In genomic region chr1:105072446-105072845, GRCh38 we compare ENCODE assay signal across 20 cellular contexts.
A peak's percentile ranks its signal among the peaks of the same experiment; 100 is the strongest.
DNase-seq lines count a peak whose midpoint lies in the region; ATAC-seq, FAIRE-seq and TF ChIP-seq lines count a peak whose summit lies in the region.
"Had no signal": no experiment of that assay in that cellular context is flagged by ENCODE, and none has a peak within 500 bp of the region (broad histone marks: within the 10 kb centered on the region; RNA-seq: fewer than 3 reads in every experiment).

No MANE protein-coding gene starts in this region.

- H3K4me3 Mint-ChIP-seq in neural progenitor cell (no peak overlapping the region), endodermal cell (no peak overlapping the region)
- H3K4me3 Mint-ChIP-seq: B cell; CD4-positive, alpha-beta memory T cell; H9 had no signal

- H3F3A ChIP-seq in neural progenitor cell (ENCODE audit: low read depth), result no peaks in the 10 kb centered on the region

- peak overlapping the region; percentile 65 for H2AFZ ChIP-seq in neural progenitor cell (replicated peaks)

- no peak for ATAC-seq in GM21526 (IDR thresholded peaks at IDR 0.05; ENCODE audit: low FRiP score, unreplicated experiment)

- H3K36me3 ChIP-seq in bronchial epithelial cell (ENCODE audit: control insufficient read depth, insufficient read depth, low read length) (no peaks in the 10 kb centered on the region), neural progenitor cell (no peaks in the 10 kb centered on the region), endodermal cell (ENCODE audit: control insufficient read depth, insufficient read depth, low read length) (no peaks in the 10 kb centered on the region)

- H3K9me3 Mint-ChIP-seq in neural progenitor cell (no peaks in the 10 kb centered on the region), endodermal cell (peaks cover under 1% of the 10 kb centered on the region)

- H3K4me1 Mint-ChIP-seq in neural progenitor cell (no peaks in the 10 kb centered on the region), endodermal cell (no peaks in the 10 kb centered on the region)
- H3K4me1 Mint-ChIP-seq: B cell; CD4-positive, alpha-beta memory T cell; H9 had no signal

- no peaks in the 10 kb centered on the region for H3K79me2 ChIP-seq in neural progenitor cell (ENCODE audit: low read depth)

- H3K9ac ChIP-seq in neural progenitor cell (no peak overlapping the region), endodermal cell (ENCODE audit: extremely low read depth, low read length, poor library complexity, severe bottlenecking) (no peak overlapping the region)

- peak; percentile 21 for DNase-seq in H4 (ENCODE audit: low spot score)
- peak; percentile 11 for DNase-seq in M059J (ENCODE audit: low read depth)
- peak; percentile 72 for DNase-seq in bronchial epithelial cell (ENCODE audit: low read depth)
- no peak for DNase-seq in neural progenitor cell (ENCODE audit: low spot score)
- no peak for DNase-seq in amygdala (lab: John Stamatoyannopoulos, UW)
- DNase-seq in endodermal cell, result no peak
- DNase-seq: CD4-positive, alpha-beta memory T cell; COR-L47; DMS153; DND-41; GDM1 had no signal

- H3K27me3 ChIP-seq in bronchial epithelial cell (ENCODE audit: control insufficient read depth, insufficient read depth, low read length) (no peaks in the 10 kb centered on the region), neural progenitor cell (no peaks in the 10 kb centered on the region), endodermal cell (ENCODE audit: control insufficient read depth, insufficient read depth, low read length, poor library complexity, severe bottlenecking) (no peaks in the 10 kb centered on the region)

- H3K36me3 Mint-ChIP-seq in neural progenitor cell (no peaks in the 10 kb centered on the region), endodermal cell (ENCODE audit: low read depth) (no peaks in the 10 kb centered on the region)
- H3K36me3 Mint-ChIP-seq: CD4-positive, alpha-beta memory T cell had no signal

- no peaks in the 10 kb centered on the region for H3K27me3 Mint-ChIP-seq in neural progenitor cell (ENCODE audit: insufficient read depth, low read depth)
- H3K27me3 Mint-ChIP-seq in endodermal cell (ENCODE audit: insufficient read depth), result no peaks in the 10 kb centered on the region
- H3K27me3 Mint-ChIP-seq: B cell; CD4-positive, alpha-beta memory T cell had no signal

- no peaks in the 10 kb centered on the region for H4K20me1 ChIP-seq in neural progenitor cell (ENCODE audit: low read depth)

- peak; percentile 6 for TF ChIP-seq CTCF in bronchial epithelial cell (IDR thresholded peaks at IDR 0.05; ENCODE audit: insufficient read depth, low read length, severe bottlenecking)
- no peak for TF ChIP-seq CTCF in neural progenitor cell (IDR thresholded peaks at IDR 0.05)
- no peak for TF ChIP-seq CTCF in endodermal cell (conservative IDR thresholded peaks at IDR 0.05)

- WGBS in endodermal cell (ENCODE audit: insufficient coverage in 1 of 2, insufficient read length in 1 of 2), 2 experiments, result 95% methylated on average over 3 of the region's 3 CpGs; no CpG with 5 or more reads in 1 of the 2 experiments

- H3K27ac Mint-ChIP-seq in neural progenitor cell (no peak overlapping the region), endodermal cell (no peak overlapping the region)
- H3K27ac Mint-ChIP-seq: B cell; CD4-positive, alpha-beta memory T cell; H9 had no signal

- peak; percentile 68 for FAIRE-seq in bronchial epithelial cell (lab: Jason Lieb, UNC)
- FAIRE-seq: A204.1, D721Med, GM19239, HepG2, HTR-8/SVneo had no signal

- no peak overlapping the region for H3K4me3 ChIP-seq in bronchial epithelial cell (ENCODE audit: low read depth, low read length)
- H3K4me3 ChIP-seq in neural progenitor cell, result no peak overlapping the region
- no peak overlapping the region for H3K4me3 ChIP-seq in endodermal cell (ENCODE audit: low read length)

- H3K9me3 ChIP-seq in neural progenitor cell (ENCODE audit: low read depth) (no peaks in the 10 kb centered on the region), endodermal cell (ENCODE audit: control insufficient read depth, low read length) (no peaks in the 10 kb centered on the region)

- H3K4me1 ChIP-seq in neural progenitor cell, result no peaks in the 10 kb centered on the region
- no peaks in the 10 kb centered on the region for H3K4me1 ChIP-seq in endodermal cell (ENCODE audit: control insufficient read depth, insufficient read depth, low read length)

- H3K4me2 ChIP-seq in neural progenitor cell, result no peak overlapping the region

- H3K27ac ChIP-seq in neural progenitor cell (no peak overlapping the region), endodermal cell (ENCODE audit: low read depth, low read length) (no peak overlapping the region)
- H3K27ac ChIP-seq: C4-2B had no signal

Comparison
In these comparisons a context has a peak if more than half of its experiments do, and no peak if none do; other contexts are left out.
1. DNase-seq: peak in H4 (single experiment), M059J (single experiment) and bronchial epithelial cell (single experiment); none in neural progenitor cell (single experiment), amygdala (0 of 56) and endodermal cell (single experiment).